ENCODE assay signal across 1 cellular context in genomic region chr3:13768453-13768852, GRCh38.
TF ChIP-seq lines count a peak whose summit lies in the region.

No MANE protein-coding gene starts in this region.

TF ChIP-seq in H1, 55 proteins besides CTCF, POLR2A, EP300 and RAD21:
- TF ChIP-seq RBBP5 (IDR thresholded peaks at IDR 0.05; ENCODE audit: borderline replicate concordance, low read depth, low read length) (no peak), GABPA (IDR thresholded peaks at IDR 0.05; ENCODE audit: borderline replicate concordance, insufficient read depth, low read length) (no peak), CHD1 (IDR thresholded peaks at IDR 0.05; ENCODE audit: low read depth, low read length) (no peak), SUZ12 (IDR thresholded peaks at IDR 0.05; ENCODE audit: low read length) (no peak), CBX5 (IDR thresholded peaks at IDR 0.05; ENCODE audit: low read depth, low read length) (no peak), CHD7 (IDR thresholded peaks at IDR 0.05; ENCODE audit: insufficient replicate concordance, low read length) (no peak), SP1 (IDR thresholded peaks at IDR 0.05; ENCODE audit: low read depth, low read length) (no peak), POU5F1 (IDR thresholded peaks at IDR 0.05; ENCODE audit: low read depth, low read length) (no peak), CEBPB (IDR thresholded peaks at IDR 0.05; ENCODE audit: low read depth, low read length) (no peak), POLR2AphosphoS5 (IDR thresholded peaks at IDR 0.05; ENCODE audit: low read depth, low read length) (no peak), CHD2 (IDR thresholded peaks at IDR 0.05; ENCODE audit: low read length) (no peak), TAF1 (IDR thresholded peaks at IDR 0.05; ENCODE audit: low read depth, low read length) (no peak), SRF (IDR thresholded peaks at IDR 0.05; ENCODE audit: low read depth, low read length) (no peak), NANOG (IDR thresholded peaks at IDR 0.05; ENCODE audit: insufficient read depth, low read depth, low read length, poor library complexity, severe bottlenecking) (no peak), KDM1A (IDR thresholded peaks at IDR 0.05; ENCODE audit: borderline replicate concordance, low read length) (no peak), JUN (IDR thresholded peaks at IDR 0.05; ENCODE audit: low read depth, low read length) (no peak), BRCA1 (IDR thresholded peaks at IDR 0.05; ENCODE audit: low read depth, low read length) (no peak), EZH2 (IDR thresholded peaks at IDR 0.05; ENCODE audit: low read depth, low read length, severe bottlenecking) (no peak)
